Comparison of ENCODE assay signal across 11 cellular contexts in the genomic region with DNA sequence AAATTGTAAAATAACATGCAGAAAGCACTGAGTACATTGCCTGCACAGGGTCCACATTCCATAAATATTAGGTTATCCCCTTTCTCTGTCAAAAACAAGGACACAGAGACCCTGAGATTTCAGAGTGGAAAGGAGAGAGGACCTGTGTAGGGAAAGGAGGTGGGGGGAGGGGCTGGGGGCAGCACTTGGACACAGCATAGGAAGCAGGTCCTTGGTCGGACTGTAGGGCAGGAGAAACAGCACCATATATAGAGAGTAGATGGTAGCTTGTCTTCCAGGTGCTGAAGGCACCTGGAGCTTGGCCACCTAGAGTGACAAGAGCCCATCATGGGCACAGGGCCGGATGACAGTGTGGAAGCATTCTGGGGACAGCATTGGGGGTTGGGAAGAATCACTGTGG. TPM values are rescaled to one million over a fixed set of nuclear protein-coding genes. Genes with fewer than 3 reads are reported as not detected.
DNase-seq lines count a peak whose midpoint lies in the region; ATAC-seq and TF ChIP-seq lines count a peak whose summit lies in the region.
"Had no signal": no experiment of that assay in that cellular context is flagged by ENCODE, and none has a peak within 500 bp of the region (broad histone marks: within the 10 kb centered on the region; RNA-seq: fewer than 3 reads in every experiment).

No MANE protein-coding gene starts in this region.

- H3K9me3 ChIP-seq in heart right ventricle (no peaks in the 10 kb centered on the region), neural progenitor cell (ENCODE audit: low read depth) (no peaks in the 10 kb centered on the region), uterus (no peaks in the 10 kb centered on the region)

- H3K27me3 ChIP-seq in heart right ventricle (peaks cover 0 to 8% (median 0%) of the 10 kb centered on the region in 7 donors), neural progenitor cell (no peaks in the 10 kb centered on the region), uterus (no peaks in the 10 kb centered on the region)

- DNase-seq in heart right ventricle (no peak), left ventricle myocardium superior (no peak), choroid plexus epithelial cell (ENCODE audit: low read depth) (no peak), neural progenitor cell (ENCODE audit: low spot score) (no peak), uterus (no peak), iPS-NIHi7 (ENCODE audit: extremely low spot score) (no peak), HT-29 (ENCODE audit: low spot score) (no peak), DMS114 treated with DMSO at 0.1 percent for 48 hours (lab: John Stamatoyannopoulos, UW; ENCODE audit: unreplicated experiment) (no peak)
- DNase-seq: activated CD8-positive, alpha-beta memory T cell treated with anti-CD3 and anti-CD28 coated beads, Interleukin-2, amount 10 ng/mL, durations not matched to agents 7 days and 5 days; NCI-H1417 treated with DMSO at 0.1 percent for 48 hours; T-helper 2 cell had no signal

- peaks cover 9% of the 10 kb centered on the region for H3K27me3 Mint-ChIP-seq in neural progenitor cell (ENCODE audit: insufficient read depth, low read depth)
- H3K27me3 Mint-ChIP-seq: activated CD8-positive, alpha-beta memory T cell treated with anti-CD3 and anti-CD28 coated beads, Interleukin-2, amount 10 ng/mL, durations not matched to agents 7 days and 5 days had no signal

- 54 to 58% methylated on average over 2 of the region's 2 CpGs for WGBS in heart right ventricle, 2 donors

- H3K79me2 ChIP-seq in neural progenitor cell (ENCODE audit: low read depth): peaks cover 19% of the 10 kb centered on the region

- no peak for ATAC-seq in heart right ventricle
- no peak for ATAC-seq in left ventricle myocardium superior
- ATAC-seq: activated CD8-positive, alpha-beta memory T cell treated with anti-CD3 and anti-CD28 coated beads, Interleukin-2, amount 10 ng/mL, durations not matched to agents 7 days and 5 days had no signal

- peaks cover 0 to 45% (median 32%) of the 10 kb centered on the region in 9 donors for H3K36me3 ChIP-seq in heart right ventricle
- no peaks in the 10 kb centered on the region for H3K36me3 ChIP-seq in neural progenitor cell
- H3K36me3 ChIP-seq in uterus: no peaks in the 10 kb centered on the region

- H3K36me3 Mint-ChIP-seq in neural progenitor cell: peaks cover 19% of the 10 kb centered on the region
- H3K36me3 Mint-ChIP-seq: activated CD8-positive, alpha-beta memory T cell treated with anti-CD3 and anti-CD28 coated beads, Interleukin-2, amount 10 ng/mL, durations not matched to agents 7 days and 5 days had no signal

- peaks cover 12% of the 10 kb centered on the region for H3F3A ChIP-seq in neural progenitor cell (ENCODE audit: low read depth)

- peaks cover 36% of the 10 kb centered on the region for H3K4me1 Mint-ChIP-seq in neural progenitor cell

- H3K9ac ChIP-seq in neural progenitor cell: no peak overlapping the region

- H2AFZ ChIP-seq in neural progenitor cell (replicated peaks): no peak overlapping the region

- H3K27ac ChIP-seq in heart right ventricle: peak overlapping the region in 9 of 10 donors; percentile 42 to 100 (median 97)
- no peak overlapping the region for H3K27ac ChIP-seq in neural progenitor cell
- peak overlapping the region; percentile 93 to 98 for H3K27ac ChIP-seq in uterus

- intact Hi-C loops in heart right ventricle (cut with DNase I) (loop anchor here in 1 of 10 donors (2.0 kb wide), 1 partner anchor 23 kb away; a partner anchor contains a TSS), left ventricle myocardium superior (cut with micrococcal nuclease) (no loop called here), uterus (cut with DNase I; ENCODE audit: low total_unique reads) (loop anchor here (5.0 kb wide), 1 partner anchor 40 kb away; no protein-coding TSS in a partner anchor)

- no peak for TF ChIP-seq CTCF in heart right ventricle (IDR thresholded peaks at IDR 0.05)
- no peak for TF ChIP-seq CTCF in choroid plexus epithelial cell (conservative IDR thresholded peaks at IDR 0.05; ENCODE audit: low read depth, low read length)
- no peak for TF ChIP-seq CTCF in neural progenitor cell (IDR thresholded peaks at IDR 0.05)
- no peak for TF ChIP-seq CTCF in uterus (IDR thresholded peaks at IDR 0.05)

- H4K20me1 ChIP-seq in neural progenitor cell (ENCODE audit: low read depth): no peaks in the 10 kb centered on the region

- no peak overlapping the region for H3K4me2 ChIP-seq in neural progenitor cell

- peak overlapping the region; percentile 12 for H3K4me3 Mint-ChIP-seq in neural progenitor cell
- H3K4me3 Mint-ChIP-seq: activated CD8-positive, alpha-beta memory T cell treated with anti-CD3 and anti-CD28 coated beads, Interleukin-2, amount 10 ng/mL, durations not matched to agents 7 days and 5 days had no signal

- TF ChIP-seq POLR2A in uterus (IDR thresholded peaks at IDR 0.05): no peak

- H3K4me1 ChIP-seq in heart right ventricle (peaks cover 9 to 71% (median 48%) of the 10 kb centered on the region in 9 donors), neural progenitor cell (peaks cover 10% of the 10 kb centered on the region), uterus (peaks cover 4 to 7% of the 10 kb centered on the region in 2 donors)

- H3K9me3 Mint-ChIP-seq in neural progenitor cell: peaks cover 2% of the 10 kb centered on the region

- peak overlapping the region in 9 of 10 donors; percentile 45 to 86 (median 75) for H3K4me3 ChIP-seq in heart right ventricle
- peak overlapping the region; percentile 38 for H3K4me3 ChIP-seq in choroid plexus epithelial cell (ENCODE audit: low read depth, low read length)
- H3K4me3 ChIP-seq in neural progenitor cell: no peak overlapping the region
- peak overlapping the region; percentile 57 to 71 for H3K4me3 ChIP-seq in uterus

- H3K27ac Mint-ChIP-seq in neural progenitor cell: no peak overlapping the region
- H3K27ac Mint-ChIP-seq: activated CD8-positive, alpha-beta memory T cell treated with anti-CD3 and anti-CD28 coated beads, Interleukin-2, amount 10 ng/mL, durations not matched to agents 7 days and 5 days had no signal

RNA-seq across cellular contexts. Expression of a gene that starts 2.4 kb away (rescaled TPM):
- total RNA-seq in heart right ventricle: 100 to 1,000 TPM; 548 to 922 (median 784) TPM
- polyA plus RNA-seq in heart right ventricle: 1,000 to 10,000 TPM in 1 of 2 donors, 100 to 1,000 TPM in 1; 597 to 1,940 TPM
- 1,217 TPM for total RNA-seq in left ventricle myocardium superior
- 174 and 241 TPM in 2 replicates for total RNA-seq in neural progenitor cell (ENCODE audit: low replicate concordance)
- total RNA-seq in uterus: 1,000 to 10,000 TPM in 2 of 4 donors, 100 to 1,000 TPM in 2; 491 to 2,682 (median 829) TPM
- 61.0 and 69.8 TPM in 2 replicates for total RNA-seq in HT-29 (2014; rRNA removed; shearing (Covaris generic))

RNA-seq across cellular contexts. Expression of a gene that starts 13.6 kb away (rescaled TPM):
- total RNA-seq in heart right ventricle (10 to 100 TPM in 1 of 10 donors, 1 to 10 TPM in 1, under 1 TPM in 3, not detected in 5; 0.20 to 13.2 (median 0.24) TPM), left ventricle myocardium superior (0.64 TPM), neural progenitor cell (ENCODE audit: low replicate concordance) (0.09 and 0.25 TPM in 2 replicates), uterus (under 1 TPM in 1 of 4 donors, not detected in 3; 0.14 TPM)
- 1 to 10 TPM in 1 of 2 donors, not detected in 1; 1.0 TPM for polyA plus RNA-seq in heart right ventricle
- total RNA-seq in HT-29 (2014; rRNA removed; shearing (Covaris generic)): 82.8 and 95.4 TPM in 2 replicates

RNA-seq across cellular contexts. Expression of a gene that starts 22.3 kb away (rescaled TPM):
- total RNA-seq in heart right ventricle: under 1 TPM in 8 of 10 donors, not detected in 2; 0.09 to 0.85 (median 0.30) TPM
- polyA plus RNA-seq in heart right ventricle: 1 to 10 TPM in 1 of 2 donors, under 1 TPM in 1; 0.35 to 1.3 TPM
- total RNA-seq in left ventricle myocardium superior: 0.45 TPM
- total RNA-seq in neural progenitor cell (ENCODE audit: low replicate concordance): 13.2 and 31.9 TPM in 2 replicates
- 1 to 10 TPM in 3 of 4 donors, not detected in 1; 1.5 to 3.6 (median 2.4) TPM for total RNA-seq in uterus
- 16.2 and 23.4 TPM in 2 replicates for total RNA-seq in HT-29 (2014; rRNA removed; shearing (Covaris generic))

RNA-seq across cellular contexts. Expression of a gene that starts 29.2 kb away (rescaled TPM):
- total RNA-seq in heart right ventricle (10 to 100 TPM; 37.9 to 54.0 (median 43.9) TPM), left ventricle myocardium superior (45.6 TPM), neural progenitor cell (ENCODE audit: low replicate concordance) (3.8 and 10.6 TPM in 2 replicates), uterus (100 to 1,000 TPM in 1 of 4 donors, 10 to 100 TPM in 2, 1 to 10 TPM in 1; 9.0 to 120 (median 32.1) TPM)
- polyA plus RNA-seq in heart right ventricle: 100 to 1,000 TPM in 1 of 2 donors, 10 to 100 TPM in 1; 95.3 to 210 TPM
- total RNA-seq in HT-29 (2014; rRNA removed; shearing (Covaris generic)): 19.7 and 19.9 TPM in 2 replicates

RNA-seq across cellular contexts. Expression of a gene that starts 29.5 kb away (rescaled TPM):
- total RNA-seq in heart right ventricle (over 10,000 TPM in 3 of 10 donors, 1,000 to 10,000 TPM in 7; 3,879 to 14,997 (median 5,788) TPM), left ventricle myocardium superior (16,495 TPM), neural progenitor cell (ENCODE audit: low replicate concordance) (1,307 and 2,709 TPM in 2 replicates), uterus (over 10,000 TPM in 2 of 4 donors, 1,000 to 10,000 TPM in 2; 2,632 to 57,722 (median 9,015) TPM)
- polyA plus RNA-seq in heart right ventricle: 100 to 1,000 TPM in 1 of 2 donors, 10 to 100 TPM in 1; 14.9 to 476 TPM
- total RNA-seq in HT-29 (2014; rRNA removed; shearing (Covaris generic)): 23,916 and 27,637 TPM in 2 replicates
